ENCODE assay signal across 7 cellular contexts in the genomic region with DNA sequence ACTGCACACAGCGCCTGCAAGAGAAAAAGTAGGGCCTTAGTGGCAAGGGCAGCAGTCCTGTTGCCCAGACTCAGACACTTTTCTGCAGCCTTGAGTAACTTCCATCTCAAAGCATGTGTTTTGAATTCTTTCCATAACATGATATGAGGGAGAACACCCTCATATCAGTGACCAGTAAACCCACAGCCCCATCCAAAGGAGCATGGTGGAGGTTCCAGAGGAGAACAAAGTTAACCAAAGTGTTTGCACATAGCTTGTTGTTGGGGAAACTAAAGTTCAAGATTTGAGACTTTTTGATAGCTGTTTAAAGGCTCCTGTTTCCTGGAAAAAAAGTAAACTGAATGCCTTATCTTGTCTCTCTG.
"Had no signal": no experiment of that assay in that cellular context is flagged by ENCODE, and none has a peak within 500 bp of the region (broad histone marks: within the 10 kb centered on the region; RNA-seq: fewer than 3 reads in every experiment).

No MANE protein-coding gene starts in this region.

- H2AFZ ChIP-seq: GM23248 had no signal

- H3K4me1 ChIP-seq: HAP-1 had no signal

- DNase-seq: GM23248, GOT3, HFFc6 had no signal

- FAIRE-seq: HepG2 had no signal

- ATAC-seq: HCT116, HepG2 had no signal

- H3K36me3 ChIP-seq: HAP-1 had no signal

- H3K4me3 ChIP-seq: GM23248, HAP-1 had no signal

- H3K9me3 ChIP-seq: HAP-1 had no signal

- H3K27ac ChIP-seq: GM23248, HL-60 had no signal
